ENCODE assay signal across 13 cellular contexts in genomic region chr16:52004343-52004742, GRCh38.
"Had no signal": no experiment of that assay in that cellular context is flagged by ENCODE, and none has a peak within 500 bp of the region (broad histone marks: within the 10 kb centered on the region; RNA-seq: fewer than 3 reads in every experiment).

No MANE protein-coding gene starts in this region.

- H3K9me3 ChIP-seq: colonic mucosa, esophagus squamous epithelium, gastrocnemius medialis, gastroesophageal sphincter had no signal

- H3K36me3 ChIP-seq: colonic mucosa, esophagus muscularis mucosa, esophagus squamous epithelium, gastrocnemius medialis, gastroesophageal sphincter, heart left ventricle, heart right ventricle had no signal

- H3K4me3 ChIP-seq: colonic mucosa, coronary artery, dorsolateral prefrontal cortex, esophagus muscularis mucosa, esophagus squamous epithelium, gastrocnemius medialis, gastroesophageal sphincter, heart left ventricle, heart right ventricle had no signal

- H3K27me3 ChIP-seq: colonic mucosa, esophagus muscularis mucosa, esophagus squamous epithelium, foreskin keratinocyte, gastrocnemius medialis, gastroesophageal sphincter, heart left ventricle, heart right ventricle had no signal

- H3K27ac ChIP-seq: colonic mucosa, coronary artery, dorsolateral prefrontal cortex, epithelial cell of prostate, esophagus muscularis mucosa, esophagus squamous epithelium, foreskin keratinocyte, gastrocnemius medialis, gastroesophageal sphincter, heart left ventricle, heart right ventricle had no signal

- ATAC-seq: effector memory CD8-positive, alpha-beta T cell; esophagus mucosa; foreskin keratinocyte; gastrocnemius medialis; gastroesophageal sphincter; heart left ventricle; heart right ventricle had no signal
